Comparison of ENCODE assay signal across 29 cellular contexts in the genomic region with DNA sequence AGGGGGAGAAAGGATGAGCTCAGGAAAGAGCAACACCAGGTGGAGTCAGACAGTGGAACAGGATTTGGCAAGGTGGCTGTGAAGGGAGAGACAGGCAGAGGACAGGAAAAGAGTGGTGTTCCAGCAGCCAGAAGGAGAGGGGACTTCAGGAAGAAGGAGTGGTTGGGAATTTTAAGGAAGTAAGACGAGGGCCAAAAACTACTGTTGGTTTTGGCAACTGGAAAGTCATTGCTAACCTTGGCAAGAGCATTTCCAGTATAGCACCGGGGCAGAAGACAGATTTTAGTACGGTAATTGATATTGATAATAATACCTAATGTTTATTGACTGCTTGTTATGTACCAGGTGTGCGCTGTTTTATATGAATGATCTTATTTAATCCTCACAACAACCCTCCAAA.
"Had no signal": no experiment of that assay in that cellular context is flagged by ENCODE, and none has a peak within 500 bp of the region (broad histone marks: within the 10 kb centered on the region; RNA-seq: fewer than 3 reads in every experiment).

No MANE protein-coding gene starts in this region.

- H3K36me3 Mint-ChIP-seq: neural progenitor cell had no signal

- H3K9ac ChIP-seq: neural progenitor cell had no signal

- ATAC-seq: effector memory CD8-positive, alpha-beta T cell; heart right ventricle; left cardiac atrium; left lung; naive thymus-derived CD4-positive, alpha-beta T cell; psoas muscle had no signal

- H3K4me2 ChIP-seq: neural progenitor cell had no signal

- H3K9me3 ChIP-seq: esophagus squamous epithelium, heart right ventricle, left lung, psoas muscle, sigmoid colon, spleen, stomach, thyroid gland, vagina had no signal

- H3K4me1 Mint-ChIP-seq: nephron, neural progenitor cell had no signal

- H3K36me3 ChIP-seq: esophagus squamous epithelium, heart right ventricle, left lung, neural progenitor cell, sigmoid colon, spleen, stomach, thyroid gland, vagina had no signal

- H3K4me3 Mint-ChIP-seq: effector memory CD8-positive, alpha-beta T cell; naive thymus-derived CD4-positive, alpha-beta T cell; nephron; neural progenitor cell had no signal

- H3K27me3 ChIP-seq: esophagus squamous epithelium, left lung, neural progenitor cell, sigmoid colon, spleen, stomach, thyroid gland, vagina had no signal

- H3K27ac Mint-ChIP-seq: effector memory CD8-positive, alpha-beta T cell; nephron; neural progenitor cell had no signal

- H3K27ac ChIP-seq: esophagus squamous epithelium, heart right ventricle, left lung, neural progenitor cell, psoas muscle, sigmoid colon, spleen, stomach, thyroid gland, vagina had no signal

- FAIRE-seq: endometrium, islet of Langerhans had no signal

- H3K4me3 ChIP-seq: esophagus squamous epithelium, heart right ventricle, left lung, neural progenitor cell, psoas muscle, sigmoid colon, spleen, stomach, thyroid gland, vagina had no signal

- DNase-seq: cortex of kidney; effector memory CD8-positive, alpha-beta T cell; erythroblast; esophagus squamous epithelium; foreskin melanocyte; glutamatergic neuron; heart right ventricle; hippocampal formation; left cardiac atrium; left lung; mesenchymal stem cell; midbrain; naive thymus-derived CD4-positive, alpha-beta T cell; nucleus accumbens; posterior cingulate gyrus; psoas muscle; right cardiac atrium; sigmoid colon; spleen; stimulated activated CD4-positive, alpha-beta T cell treated with anti-CD3 and anti-CD28 coated beads, Interleukin-4, amount 100 ng/mL, for 4 hours; stimulated activated naive CD4-positive, alpha-beta T cell treated with Interleukin-2 at 50 U/mL for 16 hours; stomach; thyroid gland; trophoblast cell had no signal

- H3K4me1 ChIP-seq: esophagus squamous epithelium, heart right ventricle, left lung, neural progenitor cell, psoas muscle, sigmoid colon, thyroid gland, vagina had no signal

- H2AFZ ChIP-seq: neural progenitor cell had no signal

- H3K9me3 Mint-ChIP-seq: effector memory CD8-positive, alpha-beta T cell; naive thymus-derived CD4-positive, alpha-beta T cell had no signal
